Comparison of ENCODE assay signal across 1 cellular context in the genomic region with DNA sequence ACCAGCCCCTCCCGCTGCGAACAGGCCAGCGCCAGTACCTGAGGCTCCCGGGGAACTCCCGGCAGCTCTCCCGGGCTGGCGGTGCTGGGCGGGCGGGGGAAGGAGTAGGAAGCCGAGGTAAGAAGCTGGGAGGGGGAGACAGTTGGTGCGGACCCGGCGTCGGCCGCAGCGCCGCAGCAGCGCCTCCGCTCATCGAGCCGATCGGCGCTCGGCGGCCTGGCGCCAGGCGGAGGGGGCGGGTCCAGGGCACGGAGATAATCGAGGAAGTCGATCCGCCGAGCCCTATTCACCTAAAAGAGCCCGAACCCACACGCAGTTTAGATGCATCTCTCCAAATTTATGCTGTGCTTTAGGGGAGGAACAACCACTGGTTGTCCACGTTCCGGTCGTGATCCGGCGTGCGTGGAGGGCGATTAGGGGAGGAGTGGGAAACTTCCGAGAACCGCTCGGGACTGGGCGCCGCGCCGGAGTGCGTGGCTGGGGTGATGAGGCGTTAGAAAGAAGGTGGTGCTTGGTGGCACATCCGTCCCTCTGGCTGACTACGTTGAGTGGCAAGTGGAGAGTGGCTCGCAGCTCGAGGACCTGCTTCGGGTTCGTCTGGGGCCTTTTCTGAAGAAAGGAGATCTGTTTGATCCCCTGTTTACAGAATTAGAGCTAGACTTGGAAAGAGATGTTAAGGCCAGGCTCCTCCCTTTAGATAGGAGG.
TF ChIP-seq lines count a peak whose summit lies in the region.

Gene VAMP4 (minus strand): TSS at position 194 of the 705 bp plus-strand sequence. CDS start 3,651 bp downstream, outside the sequence.

TF ChIP-seq in GM12878, 131 proteins besides CTCF, POLR2A, EP300 and RAD21 (continued from another document and continues in another):
- TF ChIP-seq MYB (IDR thresholded peaks at IDR 0.05; ENCODE audit: borderline replicate concordance, low read depth, low read length) (no peak), MEF2B (IDR thresholded peaks at IDR 0.05; ENCODE audit: partially characterized antibody, poor library complexity, severe bottlenecking) (no peak), ZNF207 (IDR thresholded peaks at IDR 0.05; ENCODE audit: borderline replicate concordance) (peak; percentile 91), NFXL1 (IDR thresholded peaks at IDR 0.05; ENCODE audit: borderline replicate concordance) (no peak), SMARCA5 (IDR thresholded peaks at IDR 0.05) (peak; percentile 71), IKZF1 (conservative IDR thresholded peaks at IDR 0.05) (peak; percentile 74; the same call in 1 of the 2 replicates), SREBF2 (IDR thresholded peaks at IDR 0.05; ENCODE audit: low read length) (no peak), CBX3 (IDR thresholded peaks at IDR 0.05; ENCODE audit: borderline replicate concordance, low read depth) (no peak), CHD2 (IDR thresholded peaks at IDR 0.05; ENCODE audit: borderline replicate concordance, low read depth, low read length) (peak; percentile 15; the same call in 1 of the 2 replicates), ASH2L (IDR thresholded peaks at IDR 0.05; ENCODE audit: borderline replicate concordance, low read depth) (peak; percentile 81; the same call in 1 of the 2 replicates), SIN3A (IDR thresholded peaks at IDR 0.05; ENCODE audit: low read depth, low read length) (peak; percentile 74), RUNX3 (IDR thresholded peaks at IDR 0.05; ENCODE audit: low read length) (peak; percentile 48; the same call in 1 of the 2 replicates), ESRRA (IDR thresholded peaks at IDR 0.05; ENCODE audit: low read length) (no peak), ZZZ3 (IDR thresholded peaks at IDR 0.05; ENCODE audit: control insufficient read depth, insufficient read length, low read depth) (no peak), POLR2AphosphoS2 (IDR thresholded peaks at IDR 0.05; ENCODE audit: low read depth, low read length) (peak; percentile 97), BHLHE40 (IDR thresholded peaks at IDR 0.05; ENCODE audit: borderline replicate concordance in 1 of 2, low read depth in 2 of 2, low read length in 1 of 2) (peak; percentile 68 to 69; a peak in 3 of 4 replicates), RCOR1 (conservative IDR thresholded peaks at IDR 0.05; ENCODE audit: low read depth, low read length) (no peak), REST (IDR thresholded peaks at IDR 0.05; ENCODE audit: low read depth, low read length) (no peak), BACH1 (IDR thresholded peaks at IDR 0.05; ENCODE audit: borderline replicate concordance) (no peak), WRNIP1 (IDR thresholded peaks at IDR 0.05; ENCODE audit: borderline replicate concordance, low read depth, low read length) (no peak), NR2C1 (IDR thresholded peaks at IDR 0.05) (peak; percentile 51; the same call in 1 of the 2 replicates), BCL11A (IDR thresholded peaks at IDR 0.05; ENCODE audit: low read depth, low read length) (no peak), KLF5 (IDR thresholded peaks at IDR 0.05; ENCODE audit: partially characterized antibody) (peak; percentile 60), LARP7 (IDR thresholded peaks at IDR 0.05) (peak; percentile 55; the same call in 1 of the 2 replicates), JUND (IDR thresholded peaks at IDR 0.05; ENCODE audit: low read depth, low read length) (no peak; the same call in none of the 2 replicates), ZNF687 (IDR thresholded peaks at IDR 0.05) (peak; percentile 87; the same call in 1 of the 2 replicates)
- TF ChIP-seq, protein P1, sequence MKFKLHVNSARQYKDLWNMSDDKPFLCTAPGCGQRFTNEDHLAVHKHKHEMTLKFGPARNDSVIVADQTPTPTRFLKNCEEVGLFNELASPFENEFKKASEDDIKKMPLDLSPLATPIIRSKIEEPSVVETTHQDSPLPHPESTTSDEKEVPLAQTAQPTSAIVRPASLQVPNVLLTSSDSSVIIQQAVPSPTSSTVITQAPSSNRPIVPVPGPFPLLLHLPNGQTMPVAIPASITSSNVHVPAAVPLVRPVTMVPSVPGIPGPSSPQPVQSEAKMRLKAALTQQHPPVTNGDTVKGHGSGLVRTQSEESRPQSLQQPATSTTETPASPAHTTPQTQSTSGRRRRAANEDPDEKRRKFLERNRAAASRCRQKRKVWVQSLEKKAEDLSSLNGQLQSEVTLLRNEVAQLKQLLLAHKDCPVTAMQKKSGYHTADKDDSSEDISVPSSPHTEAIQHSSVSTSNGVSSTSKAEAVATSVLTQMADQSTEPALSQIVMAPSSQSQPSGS (IDR thresholded peaks at IDR 0.05; ENCODE audit: low read length): no peak
- TF ChIP-seq, protein P2, sequence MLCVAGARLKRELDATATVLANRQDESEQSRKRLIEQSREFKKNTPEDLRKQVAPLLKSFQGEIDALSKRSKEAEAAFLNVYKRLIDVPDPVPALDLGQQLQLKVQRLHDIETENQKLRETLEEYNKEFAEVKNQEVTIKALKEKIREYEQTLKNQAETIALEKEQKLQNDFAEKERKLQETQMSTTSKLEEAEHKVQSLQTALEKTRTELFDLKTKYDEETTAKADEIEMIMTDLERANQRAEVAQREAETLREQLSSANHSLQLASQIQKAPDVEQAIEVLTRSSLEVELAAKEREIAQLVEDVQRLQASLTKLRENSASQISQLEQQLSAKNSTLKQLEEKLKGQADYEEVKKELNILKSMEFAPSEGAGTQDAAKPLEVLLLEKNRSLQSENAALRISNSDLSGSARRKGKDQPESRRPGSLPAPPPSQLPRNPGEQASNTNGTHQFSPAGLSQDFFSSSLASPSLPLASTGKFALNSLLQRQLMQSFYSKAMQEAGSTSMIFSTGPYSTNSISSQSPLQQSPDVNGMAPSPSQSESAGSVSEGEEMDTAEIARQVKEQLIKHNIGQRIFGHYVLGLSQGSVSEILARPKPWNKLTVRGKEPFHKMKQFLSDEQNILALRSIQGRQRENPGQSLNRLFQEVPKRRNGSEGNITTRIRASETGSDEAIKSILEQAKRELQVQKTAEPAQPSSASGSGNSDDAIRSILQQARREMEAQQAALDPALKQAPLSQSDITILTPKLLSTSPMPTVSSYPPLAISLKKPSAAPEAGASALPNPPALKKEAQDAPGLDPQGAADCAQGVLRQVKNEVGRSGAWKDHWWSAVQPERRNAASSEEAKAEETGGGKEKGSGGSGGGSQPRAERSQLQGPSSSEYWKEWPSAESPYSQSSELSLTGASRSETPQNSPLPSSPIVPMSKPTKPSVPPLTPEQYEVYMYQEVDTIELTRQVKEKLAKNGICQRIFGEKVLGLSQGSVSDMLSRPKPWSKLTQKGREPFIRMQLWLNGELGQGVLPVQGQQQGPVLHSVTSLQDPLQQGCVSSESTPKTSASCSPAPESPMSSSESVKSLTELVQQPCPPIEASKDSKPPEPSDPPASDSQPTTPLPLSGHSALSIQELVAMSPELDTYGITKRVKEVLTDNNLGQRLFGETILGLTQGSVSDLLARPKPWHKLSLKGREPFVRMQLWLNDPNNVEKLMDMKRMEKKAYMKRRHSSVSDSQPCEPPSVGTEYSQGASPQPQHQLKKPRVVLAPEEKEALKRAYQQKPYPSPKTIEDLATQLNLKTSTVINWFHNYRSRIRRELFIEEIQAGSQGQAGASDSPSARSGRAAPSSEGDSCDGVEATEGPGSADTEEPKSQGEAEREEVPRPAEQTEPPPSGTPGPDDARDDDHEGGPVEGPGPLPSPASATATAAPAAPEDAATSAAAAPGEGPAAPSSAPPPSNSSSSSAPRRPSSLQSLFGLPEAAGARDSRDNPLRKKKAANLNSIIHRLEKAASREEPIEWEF (IDR thresholded peaks at IDR 0.05; ENCODE audit: insufficient replicate concordance, low read depth, low read length): peak; percentile 99
- TF ChIP-seq, protein P3, sequence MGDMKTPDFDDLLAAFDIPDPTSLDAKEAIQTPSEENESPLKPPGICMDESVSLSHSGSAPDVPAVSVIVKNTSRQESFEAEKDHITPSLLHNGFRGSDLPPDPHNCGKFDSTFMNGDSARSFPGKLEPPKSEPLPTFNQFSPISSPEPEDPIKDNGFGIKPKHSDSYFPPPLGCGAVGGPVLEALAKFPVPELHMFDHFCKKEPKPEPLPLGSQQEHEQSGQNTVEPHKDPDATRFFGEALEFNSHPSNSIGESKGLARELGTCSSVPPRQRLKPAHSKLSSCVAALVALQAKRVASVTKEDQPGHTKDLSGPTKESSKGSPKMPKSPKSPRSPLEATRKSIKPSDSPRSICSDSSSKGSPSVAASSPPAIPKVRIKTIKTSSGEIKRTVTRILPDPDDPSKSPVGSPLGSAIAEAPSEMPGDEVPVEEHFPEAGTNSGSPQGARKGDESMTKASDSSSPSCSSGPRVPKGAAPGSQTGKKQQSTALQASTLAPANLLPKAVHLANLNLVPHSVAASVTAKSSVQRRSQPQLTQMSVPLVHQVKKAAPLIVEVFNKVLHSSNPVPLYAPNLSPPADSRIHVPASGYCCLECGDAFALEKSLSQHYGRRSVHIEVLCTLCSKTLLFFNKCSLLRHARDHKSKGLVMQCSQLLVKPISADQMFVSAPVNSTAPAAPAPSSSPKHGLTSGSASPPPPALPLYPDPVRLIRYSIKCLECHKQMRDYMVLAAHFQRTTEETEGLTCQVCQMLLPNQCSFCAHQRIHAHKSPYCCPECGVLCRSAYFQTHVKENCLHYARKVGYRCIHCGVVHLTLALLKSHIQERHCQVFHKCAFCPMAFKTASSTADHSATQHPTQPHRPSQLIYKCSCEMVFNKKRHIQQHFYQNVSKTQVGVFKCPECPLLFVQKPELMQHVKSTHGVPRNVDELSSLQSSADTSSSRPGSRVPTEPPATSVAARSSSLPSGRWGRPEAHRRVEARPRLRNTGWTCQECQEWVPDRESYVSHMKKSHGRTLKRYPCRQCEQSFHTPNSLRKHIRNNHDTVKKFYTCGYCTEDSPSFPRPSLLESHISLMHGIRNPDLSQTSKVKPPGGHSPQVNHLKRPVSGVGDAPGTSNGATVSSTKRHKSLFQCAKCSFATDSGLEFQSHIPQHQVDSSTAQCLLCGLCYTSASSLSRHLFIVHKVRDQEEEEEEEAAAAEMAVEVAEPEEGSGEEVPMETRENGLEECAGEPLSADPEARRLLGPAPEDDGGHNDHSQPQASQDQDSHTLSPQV (IDR thresholded peaks at IDR 0.05): no peak
- TF ChIP-seq, protein P4, sequence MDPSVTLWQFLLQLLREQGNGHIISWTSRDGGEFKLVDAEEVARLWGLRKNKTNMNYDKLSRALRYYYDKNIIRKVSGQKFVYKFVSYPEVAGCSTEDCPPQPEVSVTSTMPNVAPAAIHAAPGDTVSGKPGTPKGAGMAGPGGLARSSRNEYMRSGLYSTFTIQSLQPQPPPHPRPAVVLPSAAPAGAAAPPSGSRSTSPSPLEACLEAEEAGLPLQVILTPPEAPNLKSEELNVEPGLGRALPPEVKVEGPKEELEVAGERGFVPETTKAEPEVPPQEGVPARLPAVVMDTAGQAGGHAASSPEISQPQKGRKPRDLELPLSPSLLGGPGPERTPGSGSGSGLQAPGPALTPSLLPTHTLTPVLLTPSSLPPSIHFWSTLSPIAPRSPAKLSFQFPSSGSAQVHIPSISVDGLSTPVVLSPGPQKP (IDR thresholded peaks at IDR 0.05; ENCODE audit: low read depth, low read length): no peak
- TF ChIP-seq, protein P5, sequence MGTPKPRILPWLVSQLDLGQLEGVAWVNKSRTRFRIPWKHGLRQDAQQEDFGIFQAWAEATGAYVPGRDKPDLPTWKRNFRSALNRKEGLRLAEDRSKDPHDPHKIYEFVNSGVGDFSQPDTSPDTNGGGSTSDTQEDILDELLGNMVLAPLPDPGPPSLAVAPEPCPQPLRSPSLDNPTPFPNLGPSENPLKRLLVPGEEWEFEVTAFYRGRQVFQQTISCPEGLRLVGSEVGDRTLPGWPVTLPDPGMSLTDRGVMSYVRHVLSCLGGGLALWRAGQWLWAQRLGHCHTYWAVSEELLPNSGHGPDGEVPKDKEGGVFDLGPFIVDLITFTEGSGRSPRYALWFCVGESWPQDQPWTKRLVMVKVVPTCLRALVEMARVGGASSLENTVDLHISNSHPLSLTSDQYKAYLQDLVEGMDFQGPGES (IDR thresholded peaks at IDR 0.05): peak; percentile 55
